16 cellular contexts compared by ENCODE assay signal in genomic region chr1:157566484-157567300, GRCh38. TPM values are rescaled to one million over a fixed set of nuclear protein-coding genes. Genes with fewer than 3 reads are reported as not detected.
DNase-seq lines count a peak whose midpoint lies in the region; ATAC-seq, FAIRE-seq and TF ChIP-seq lines count a peak whose summit lies in the region.
"Had no signal": no experiment of that assay in that cellular context is flagged by ENCODE, and none has a peak within 500 bp of the region (broad histone marks: within the 10 kb centered on the region; RNA-seq: fewer than 3 reads in every experiment).

No MANE protein-coding gene starts in this region.

- H3K9me3 ChIP-seq in K562 (replicated peaks; ENCODE audit: control insufficient read depth, insufficient read depth, low read depth, low read length): no peaks in the 10 kb centered on the region
- no peaks in the 10 kb centered on the region for H3K9me3 ChIP-seq in PC-3 (ENCODE audit: low read length)
- H3K9me3 ChIP-seq: right lobe of liver, thoracic aorta had no signal

- POLR2A ChIA-PET in K562 (lab: Yijun Ruan, JAX): no interaction called here
- POLR2A ChIA-PET in PC-3 (lab: Charles Lee; ENCODE audit: unreplicated experiment): no interaction called here

- intact Hi-C loops in K562 (cut with micrococcal nuclease): no loop called here
- intact Hi-C loops in PC-3 (cut with micrococcal nuclease): no loop called here

- H3K4me2 ChIP-seq in K562 (ENCODE audit: insufficient read depth, low read length) (no peak overlapping the region), PC-3 (ENCODE audit: low read length) (no peak overlapping the region)

- WGBS in K562 (ENCODE audit: insufficient coverage, low coverage, missing lambda C conversion rate): 1% methylated on average over 13 of the region's 14 CpGs

- ATAC-seq in GM21619 (IDR thresholded peaks at IDR 0.05; ENCODE audit: unreplicated experiment) (peak; percentile 32), K562 (no peak), PC-3 (no peak), HG03039 (IDR thresholded peaks at IDR 0.05; ENCODE audit: unreplicated experiment) (no peak)
- ATAC-seq: right lobe of liver had no signal

- no peak for TF ChIP-seq EP300 in K562 (IDR thresholded peaks at IDR 0.05; ENCODE audit: low read length)

- TF ChIP-seq CTCF in GM06990 (IDR thresholded peaks at IDR 0.05; ENCODE audit: insufficient read depth, low read length, poor library complexity, severe bottlenecking): no peak
- TF ChIP-seq CTCF in K562 (IDR thresholded peaks at IDR 0.05 in 2 of 3, conservative IDR thresholded peaks at IDR 0.05 in 1 of 3; ENCODE audit: insufficient read depth in 2 of 3, low read depth in 1 of 3, low read length in 3 of 3): no peak
- TF ChIP-seq CTCF in PC-3 (conservative IDR thresholded peaks at IDR 0.05; ENCODE audit: low read depth, low read length): no peak
- TF ChIP-seq CTCF in GM13976 (IDR thresholded peaks at IDR 0.05; ENCODE audit: borderline replicate concordance, control extremely low read depth, extremely low read depth, insufficient read depth, missing control alignments): no peak

- DNase-seq in GM06990 (ENCODE audit: extremely low read depth, insufficient read length) (peak; percentile 35), KBM-7 (peak; percentile 48), K562 (ENCODE audit: extremely low read depth in 1 of 4, low spot score in 3 of 4) (no peak), mesenteric fat pad (ENCODE audit: low spot score) (no peak), PC-3 (no peak), GM13976 (ENCODE audit: low spot score) (no peak)
- DNase-seq: activated gamma-delta T cell treated with Interleukin-2 at 50 U/mL for 16 hours, Kasumi-1, right lobe of liver had no signal

- no peak overlapping the region for H3K27ac ChIP-seq in K562 (ENCODE audit: extremely low read depth, low read depth, low read length)
- no peak overlapping the region for H3K27ac ChIP-seq in PC-3 (ENCODE audit: low read length)
- H3K27ac ChIP-seq: epithelial cell of prostate, right lobe of liver, thoracic aorta had no signal

- H3K9me1 ChIP-seq in K562 (ENCODE audit: control insufficient read depth, insufficient read depth, low read length): no peaks in the 10 kb centered on the region

- H2AFZ ChIP-seq in K562 (ENCODE audit: low read depth, low read length) (no peak overlapping the region), PC-3 (ENCODE audit: low read length) (no peak overlapping the region)

- BruUV-seq in K562 (replicated peaks; lab: Mats Ljungman, UMichigan) (no TSS peak), PC-3 (replicated peaks; lab: Mats Ljungman, UMichigan) (no TSS peak)

- no peaks in the 10 kb centered on the region for H3K79me2 ChIP-seq in K562 (ENCODE audit: control insufficient read depth, insufficient read depth, low read length)
- H3K79me2 ChIP-seq in PC-3 (ENCODE audit: low read length): no peaks in the 10 kb centered on the region

- no peaks in the 10 kb centered on the region for H3K9me2 ChIP-seq in PC-3 (replicated peaks; ENCODE audit: low read length)

- no peak for TF ChIP-seq POLR2A in K562 (conservative IDR thresholded peaks at IDR 0.05)

- H3K27me3 ChIP-seq in GM06990 (replicated peaks; ENCODE audit: control insufficient read depth, insufficient read depth, low read length) (no peaks in the 10 kb centered on the region), K562 (ENCODE audit: control insufficient read depth in 2 of 2, insufficient read depth in 2 of 2, low read length in 2 of 2) (no peaks in the 10 kb centered on the region; a peak in 4 of 5 replicates), PC-3 (ENCODE audit: low read length) (peaks cover 54% of the 10 kb centered on the region)
- H3K27me3 ChIP-seq: right lobe of liver had no signal

- no peaks in the 10 kb centered on the region for H3F3A ChIP-seq in PC-3 (ENCODE audit: low read length, unreplicated experiment)

- H3K4me3 ChIP-seq in GM06990 (replicated peaks; ENCODE audit: low read depth, low read length) (no peak overlapping the region), K562 (no peak overlapping the region), PC-3 (ENCODE audit: low read length) (no peak overlapping the region)
- H3K4me3 ChIP-seq: right lobe of liver, thoracic aorta had no signal

- in situ Hi-C loops in KBM-7 (cut with MboI; ENCODE audit: low pct_unique_long_range_greater_than_20kb, low sequenced_read_pairs): no loop called here
- in situ Hi-C loops in K562 (cut with MboI): no loop called here
- in situ Hi-C loops in GM13976 (cut with MboI; ENCODE audit: low sequenced_read_pairs, unreplicated experiment): no loop called here

- H3K4me1 ChIP-seq in K562 (replicated peaks in 1 of 2; ENCODE audit: control insufficient read depth in 2 of 2, insufficient read depth in 2 of 2, low read length in 2 of 2) (no peaks in the 10 kb centered on the region; a peak in 1 of 5 replicates), PC-3 (ENCODE audit: insufficient read depth, low read length) (no peaks in the 10 kb centered on the region)
- H3K4me1 ChIP-seq: right lobe of liver had no signal

- H4K20me1 ChIP-seq in K562 (replicated peaks; ENCODE audit: control insufficient read depth, insufficient read depth, low read length) (no peaks in the 10 kb centered on the region), PC-3 (ENCODE audit: low read length) (no peaks in the 10 kb centered on the region)

- H3K9ac ChIP-seq in K562 (ENCODE audit: insufficient read depth in 1 of 2, low read depth in 2 of 2, low read length in 2 of 2) (no peak overlapping the region), PC-3 (ENCODE audit: low read length) (no peak overlapping the region)

- TF ChIP-seq RAD21 in K562 (CRISPR knock-in tag; conservative IDR thresholded peaks at IDR 0.05 in 1 of 2, IDR thresholded peaks at IDR 0.05 in 1 of 2): no peak

- CTCF ChIA-PET in K562 (lab: Yijun Ruan, JAX; ENCODE audit: low intra/inter-chr PET ratio): interaction anchor here (0.6 kb wide), 1 partner anchor 396 kb away, joined by 5 read pairs; no protein-coding TSS in a partner anchor
- CTCF ChIA-PET in PC-3 (lab: Charles Lee): no interaction called here

- H3K36me3 ChIP-seq in GM06990 (ENCODE audit: control insufficient read depth, insufficient read depth, low read length) (no peaks in the 10 kb centered on the region), K562 (ENCODE audit: control insufficient read depth, insufficient read depth, low read length) (no peaks in the 10 kb centered on the region), PC-3 (ENCODE audit: low read depth, low read length) (no peaks in the 10 kb centered on the region)
- H3K36me3 ChIP-seq: right lobe of liver, thoracic aorta had no signal

- no peak for FAIRE-seq in K562 (lab: Jason Lieb, UNC)

TF ChIP-seq in K562, 482 proteins besides CTCF, POLR2A, EP300 and RAD21 (continues in another document):
- TF ChIP-seq VEZF1 (CRISPR knock-in tag; IDR thresholded peaks at IDR 0.05) (peak; percentile 74; the same call in 1 of the 2 replicates), SAFB2 (IDR thresholded peaks at IDR 0.05; ENCODE audit: borderline replicate concordance, low read depth, low read length, severe bottlenecking) (no peak)

RNA-seq across cellular contexts. Expression of gene FCRL5, which starts 14.4 kb away (rescaled TPM):
- total RNA-seq in K562 (2011; cell fraction: chromatin; rRNA removed; ENCODE audit: low replicate concordance): not detected in 2 replicates
- total RNA-seq in K562 (2011; cell fraction: nucleolus; rRNA removed): not detected in 2 replicates
- not detected in 2 replicates for total RNA-seq in K562 (2011; cell fraction: nucleoplasm; rRNA removed)
- total RNA-seq in K562 (2014; rRNA removed): not detected in 2 replicates
- not detected in 2 replicates for total RNA-seq in K562 (2014; rRNA removed; fragmentation: Illumina TruSeq; extraction: Trizol)
- not detected in 2 replicates for total RNA-seq in K562 (2015; rRNA removed; fragmentation: Illumina TruSeq; extraction: Trizol)
- not detected in 2 replicates for total RNA-seq in K562 (2021)
- polyA plus RNA-seq in K562 (2011; rRNA removed): not detected in 2 replicates
- not detected in 2 replicates for polyA plus RNA-seq in K562 (2011; cell fraction: cytosol; rRNA removed)
- polyA plus RNA-seq in K562 (2011; cell fraction: nucleus; rRNA removed): not detected in 2 replicates
- polyA plus RNA-seq in K562 (2012): not detected in 2 replicates
- not detected in 2 replicates for polyA plus RNA-seq in K562 (2014; fragmentation: Illumina TruSeq; extraction: Trizol)
- polyA plus RNA-seq in K562 (2014; fragmentation: Nextera tagmentation; extraction: Ambion mirVana): not detected
- not detected in 2 replicates for polyA plus RNA-seq in K562 (2014; rRNA removed)
- not detected in 2 replicates for polyA minus RNA-seq in K562 (2011; rRNA and poly(A)+ RNA removed)
- polyA minus RNA-seq in K562 (2011; cell fraction: cytosol; rRNA and poly(A)+ RNA removed): not detected in 2 replicates
- polyA minus RNA-seq in K562 (2011; cell fraction: nucleus; rRNA and poly(A)+ RNA removed): not detected in 2 replicates
- total RNA-seq in mesenteric fat pad: 0.13 TPM
- total RNA-seq in PC-3 (2014; rRNA removed): not detected in 2 replicates
- total RNA-seq: G401, NCI-H460, SK-MEL-5 had no signal

RNA-seq across cellular contexts. Expression of gene FCRL4, which starts 31.2 kb away (rescaled TPM):
- not detected in 2 replicates for total RNA-seq in K562 (2011; cell fraction: chromatin; rRNA removed; ENCODE audit: low replicate concordance)
- not detected in 2 replicates for total RNA-seq in K562 (2011; cell fraction: nucleolus; rRNA removed)
- not detected in 2 replicates for total RNA-seq in K562 (2011; cell fraction: nucleoplasm; rRNA removed)
- not detected in 2 replicates for total RNA-seq in K562 (2014; rRNA removed)
- total RNA-seq in K562 (2014; rRNA removed; fragmentation: Illumina TruSeq; extraction: Trizol): not detected in 2 replicates
- total RNA-seq in K562 (2015; rRNA removed; fragmentation: Illumina TruSeq; extraction: Trizol): not detected in 2 replicates
- not detected in 2 replicates for total RNA-seq in K562 (2021)
- polyA plus RNA-seq in K562 (2011; rRNA removed): not detected in 2 replicates
- polyA plus RNA-seq in K562 (2011; cell fraction: cytosol; rRNA removed): not detected in 2 replicates
- polyA plus RNA-seq in K562 (2011; cell fraction: nucleus; rRNA removed): not detected in 2 replicates
- polyA plus RNA-seq in K562 (2012): not detected in 2 replicates
- not detected in 2 replicates for polyA plus RNA-seq in K562 (2014; fragmentation: Illumina TruSeq; extraction: Trizol)
- polyA plus RNA-seq in K562 (2014; fragmentation: Nextera tagmentation; extraction: Ambion mirVana): not detected
- not detected in 2 replicates for polyA plus RNA-seq in K562 (2014; rRNA removed)
- not detected in 2 replicates for polyA minus RNA-seq in K562 (2011; rRNA and poly(A)+ RNA removed)
- polyA minus RNA-seq in K562 (2011; cell fraction: cytosol; rRNA and poly(A)+ RNA removed): not detected in 2 replicates
- not detected in 2 replicates for polyA minus RNA-seq in K562 (2011; cell fraction: nucleus; rRNA and poly(A)+ RNA removed)
- not detected for total RNA-seq in mesenteric fat pad
- total RNA-seq in PC-3 (2014; rRNA removed): not detected in 2 replicates
- total RNA-seq: G401, NCI-H460, right lobe of liver, SK-MEL-5, thoracic aorta had no signal

Comparison
In these comparisons a context has a peak if more than half of its experiments do, and no peak if none do; other contexts are left out.
1. DNase-seq: peak in GM06990 (single experiment) and KBM-7 (single experiment); none in K562 (0 of 4), mesenteric fat pad (single experiment), PC-3 (single experiment) and GM13976 (single experiment).